In genomic region chr9:107299437-107299836, GRCh38 we compare ENCODE assay signal across 12 cellular contexts. TPM values are rescaled to one million over a fixed set of nuclear protein-coding genes. Genes with fewer than 3 reads are reported as not detected.
DNase-seq lines count a peak whose midpoint lies in the region; ATAC-seq and TF ChIP-seq lines count a peak whose summit lies in the region.
"Had no signal": no experiment of that assay in that cellular context is flagged by ENCODE, and none has a peak within 500 bp of the region (broad histone marks: within the 10 kb centered on the region; RNA-seq: fewer than 3 reads in every experiment).

No MANE protein-coding gene starts in this region.

- peak overlapping the region; percentile 19 for H3K4me2 ChIP-seq in neural progenitor cell

- 0 out of 2 replicates have a peak overlapping the region, but pooled peaks have one; percentile 7 for H3K27ac ChIP-seq in HUES6 (ENCODE audit: low read depth, low read length)
- H3K27ac ChIP-seq in neural progenitor cell, result peak overlapping the region; percentile 25
- H3K27ac ChIP-seq: prostate gland had no signal

- peaks cover 100% of the 10 kb centered on the region for H3K79me2 ChIP-seq in neural progenitor cell (ENCODE audit: low read depth)

- ATAC-seq in HG02588 (IDR thresholded peaks at IDR 0.05; ENCODE audit: unreplicated experiment) (no peak), HG03108 (IDR thresholded peaks at IDR 0.05; ENCODE audit: unreplicated experiment) (no peak)
- ATAC-seq: left ventricle myocardium superior had no signal

- H3K4me1 Mint-ChIP-seq in chondrocyte (ENCODE audit: low read depth), result peaks cover 64% of the 10 kb centered on the region
- peaks cover 10% of the 10 kb centered on the region for H3K4me1 Mint-ChIP-seq in neural progenitor cell

- H3K4me1 ChIP-seq in HUES6 (ENCODE audit: control insufficient read depth, insufficient read depth, low read length), result no peaks in the 10 kb centered on the region; the same call in 1 of the 2 replicates
- peaks cover 10% of the 10 kb centered on the region for H3K4me1 ChIP-seq in neural progenitor cell
- H3K4me1 ChIP-seq: prostate gland had no signal

- H3K9ac ChIP-seq in HUES6 (ENCODE audit: low read length) (no peak overlapping the region), neural progenitor cell (no peak overlapping the region)

- peaks cover 67% of the 10 kb centered on the region for H4K20me1 ChIP-seq in neural progenitor cell (ENCODE audit: low read depth)

- H3K36me3 ChIP-seq in HUES6 (ENCODE audit: control insufficient read depth, insufficient read depth, low read length) (peaks cover 40% of the 10 kb centered on the region), neural progenitor cell (peaks cover 18% of the 10 kb centered on the region)
- H3K36me3 ChIP-seq: prostate gland had no signal

- H3K9me3 ChIP-seq in HUES6 (ENCODE audit: control insufficient read depth, insufficient read depth, low read depth, low read length) (no peaks in the 10 kb centered on the region), neural progenitor cell (ENCODE audit: low read depth) (no peaks in the 10 kb centered on the region)
- H3K9me3 ChIP-seq: prostate gland had no signal

- H3K36me3 Mint-ChIP-seq in chondrocyte (ENCODE audit: low read depth) (no peaks in the 10 kb centered on the region), neural progenitor cell (peaks cover 26% of the 10 kb centered on the region)

- TF ChIP-seq CTCF in chondrocyte (IDR thresholded peaks at IDR 0.05), result peak; percentile 72
- no peak for TF ChIP-seq CTCF in neural progenitor cell (IDR thresholded peaks at IDR 0.05)

- DNase-seq in EL, result peak; percentile 25
- DNase-seq in chondrocyte (ENCODE audit: low spot score), result no peak
- DNase-seq in neural progenitor cell (ENCODE audit: low spot score), result no peak
- DNase-seq in stimulated activated CD4-positive, alpha-beta T cell treated with anti-CD3 and anti-CD28 coated beads, Interleukin-1b, Interleukin-23, amount 100 ng/mL, for 48 hours, result no peak
- DNase-seq: activated gamma-delta T cell treated with Interleukin-2 at 50 U/mL for 16 hours, left ventricle myocardium superior, NCI-H1048, NCI-H524 had no signal

- no peaks in the 10 kb centered on the region for H3K27me3 Mint-ChIP-seq in chondrocyte (ENCODE audit: low read depth)
- H3K27me3 Mint-ChIP-seq in neural progenitor cell (ENCODE audit: insufficient read depth, low read depth), result peaks cover 2% of the 10 kb centered on the region

- no peak overlapping the region for H3K27ac Mint-ChIP-seq in chondrocyte (ENCODE audit: unreplicated experiment)
- no peak overlapping the region for H3K27ac Mint-ChIP-seq in neural progenitor cell

- H3K27me3 ChIP-seq in HUES6 (ENCODE audit: control insufficient read depth, insufficient read depth, low read length) (no peaks in the 10 kb centered on the region), neural progenitor cell (no peaks in the 10 kb centered on the region)

- H3K9me3 Mint-ChIP-seq in chondrocyte (ENCODE audit: low read depth) (no peaks in the 10 kb centered on the region), neural progenitor cell (peaks cover 21% of the 10 kb centered on the region)

- no peak overlapping the region for H3K4me3 ChIP-seq in HUES6 (ENCODE audit: low read depth, low read length)
- H3K4me3 ChIP-seq in neural progenitor cell, result no peak overlapping the region
- H3K4me3 ChIP-seq: prostate gland had no signal

- no peak overlapping the region for H2AFZ ChIP-seq in neural progenitor cell (replicated peaks)

- peaks cover 14% of the 10 kb centered on the region for H3F3A ChIP-seq in neural progenitor cell (ENCODE audit: low read depth)

- no peak overlapping the region for H3K4me3 Mint-ChIP-seq in chondrocyte (ENCODE audit: unreplicated experiment)
- H3K4me3 Mint-ChIP-seq in neural progenitor cell, result no peak overlapping the region

RNA-seq across cellular contexts. Expression of gene RAD23B, which starts 16.4 kb away (rescaled TPM):
- total RNA-seq in chondrocyte (114 to 127 TPM (median 124 TPM) in 3 replicates), neural progenitor cell (ENCODE audit: low replicate concordance) (149 and 178 TPM in 2 replicates)
